23 cellular contexts compared by ENCODE assay signal in the genomic region with DNA sequence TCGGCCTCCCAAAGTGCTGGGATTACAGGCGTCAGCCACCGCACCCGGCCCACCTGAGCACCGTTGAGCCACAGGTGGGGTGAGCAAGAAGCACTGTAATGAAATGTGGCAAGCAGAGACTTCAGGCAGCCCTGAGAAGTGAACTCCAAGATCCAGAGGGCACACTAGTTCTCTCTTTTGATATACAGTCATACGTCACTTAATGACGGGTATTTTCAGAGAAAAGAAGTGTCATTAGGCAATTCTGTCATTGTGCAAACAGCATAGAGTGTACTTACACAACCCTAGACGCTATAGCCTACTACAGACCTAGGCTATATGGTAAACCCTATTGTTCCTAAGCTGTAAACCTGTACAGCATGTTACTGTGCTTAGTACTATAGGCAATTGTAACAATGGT.
"Had no signal": no experiment of that assay in that cellular context is flagged by ENCODE, and none has a peak within 500 bp of the region (broad histone marks: within the 10 kb centered on the region; RNA-seq: fewer than 3 reads in every experiment).

No MANE protein-coding gene starts in this region.

- H3K27ac ChIP-seq: breast epithelium, gastroesophageal sphincter, parathyroid adenoma, tibial nerve had no signal

- DNase-seq: activated CD4-positive, alpha-beta T cell treated with anti-CD3 and anti-CD28 coated beads for 1 hour; activated CD4-positive, alpha-beta T cell treated with anti-CD3 and anti-CD28 coated beads, Interleukin-2, amount 50 U/mL, for 1 hour; activated CD8-positive, alpha-beta memory T cell treated with anti-CD3 and anti-CD28 coated beads, Interleukin-2, amount 50 U/mL, for 4 hours; activated naive CD4-positive, alpha-beta T cell treated with Interleukin-2 at 50 U/mL for 16 hours; activated naive CD8-positive, alpha-beta T cell treated with anti-CD3 and anti-CD28 coated beads for 36 hours; activated T-cell treated with anti-CD3 and anti-CD28 coated beads, Interleukin-2, amount 50 U/mL, for 4 hours; effector memory CD8-positive, alpha-beta T cell; head of caudate nucleus; hypothalamus; left cardiac atrium; mesenchymal stem cell; nephron progenitor cell; right lobe of liver; small intestine; stimulated activated CD4-positive, alpha-beta T cell treated with anti-CD3 and anti-CD28 coated beads, Interleukin-2, amount 100 ng/mL, for 24 hours; stimulated activated naive CD8-positive, alpha-beta T cell treated with anti-CD3 and anti-CD28 coated beads, Interleukin-15, amount 100 ng/mL, for 72 hours had no signal

- H3K36me3 Mint-ChIP-seq: activated naive CD8-positive, alpha-beta T cell treated with anti-CD3 and anti-CD28 coated beads for 36 hours; stimulated activated effector memory CD8-positive, alpha-beta T cell treated with anti-CD3 and anti-CD28 coated beads, Interleukin-12 subunit alpha, Interleukin-12 subunit beta, amount 100 ng/mL, for 72 hours had no signal

- H3K4me3 ChIP-seq: breast epithelium, gastroesophageal sphincter, right lobe of liver, tibial nerve had no signal

- H3K4me1 ChIP-seq: breast epithelium, parathyroid adenoma, tibial nerve had no signal

- H3K9me3 Mint-ChIP-seq: activated naive CD8-positive, alpha-beta T cell treated with anti-CD3 and anti-CD28 coated beads for 36 hours; activated T-cell treated with anti-CD3 and anti-CD28 coated beads, Interleukin-2, amount 50 U/mL, for 4 hours; activated T-helper 2 cell treated with anti-CD3 and anti-CD28 coated beads, Interferon-gamma antibody, Interleukin-2, Interleukin-4, amounts not matched to agents 10 μg/mL and 5 μg/mL and 100 μg/mL, durations not matched to agents 14 hours and 24 hours and 36 hours; central memory CD8-positive, alpha-beta T cell; effector memory CD8-positive, alpha-beta T cell; stimulated activated effector memory CD8-positive, alpha-beta T cell treated with anti-CD3 and anti-CD28 coated beads, Interleukin-12 subunit alpha, Interleukin-12 subunit beta, amount 100 ng/mL, for 72 hours; stimulated activated naive CD8-positive, alpha-beta T cell treated with anti-CD3 and anti-CD28 coated beads, Interleukin-15, amount 100 ng/mL, for 72 hours had no signal

- H3K9me3 ChIP-seq: breast epithelium, gastroesophageal sphincter, right lobe of liver, tibial nerve had no signal

- H3K4me1 Mint-ChIP-seq: activated naive CD8-positive, alpha-beta T cell treated with anti-CD3 and anti-CD28 coated beads for 36 hours; central memory CD8-positive, alpha-beta T cell; stimulated activated effector memory CD8-positive, alpha-beta T cell treated with anti-CD3 and anti-CD28 coated beads, Interleukin-12 subunit alpha, Interleukin-12 subunit beta, amount 100 ng/mL, for 72 hours; stimulated activated naive CD8-positive, alpha-beta T cell treated with anti-CD3 and anti-CD28 coated beads, Interleukin-15, amount 100 ng/mL, for 72 hours had no signal

- H3K27me3 Mint-ChIP-seq: central memory CD8-positive, alpha-beta T cell; effector memory CD8-positive, alpha-beta T cell; stimulated activated naive CD8-positive, alpha-beta T cell treated with anti-CD3 and anti-CD28 coated beads, Interleukin-15, amount 100 ng/mL, for 72 hours had no signal

- H2AFZ ChIP-seq: parathyroid adenoma had no signal

- H3K27ac Mint-ChIP-seq: activated naive CD8-positive, alpha-beta T cell treated with anti-CD3 and anti-CD28 coated beads for 36 hours; activated T-helper 2 cell treated with anti-CD3 and anti-CD28 coated beads, Interferon-gamma antibody, Interleukin-2, Interleukin-4, amounts not matched to agents 10 μg/mL and 5 μg/mL and 100 μg/mL, durations not matched to agents 14 hours and 24 hours and 36 hours; effector memory CD8-positive, alpha-beta T cell; nephron progenitor cell; stimulated activated effector memory CD8-positive, alpha-beta T cell treated with anti-CD3 and anti-CD28 coated beads, Interleukin-12 subunit alpha, Interleukin-12 subunit beta, amount 100 ng/mL, for 72 hours; stimulated activated naive CD8-positive, alpha-beta T cell treated with anti-CD3 and anti-CD28 coated beads, Interleukin-15, amount 100 ng/mL, for 72 hours had no signal

- H3K4me3 Mint-ChIP-seq: activated naive CD8-positive, alpha-beta T cell treated with anti-CD3 and anti-CD28 coated beads for 36 hours; activated T-cell treated with anti-CD3 and anti-CD28 coated beads, Interleukin-2, amount 50 U/mL, for 4 hours; central memory CD8-positive, alpha-beta T cell; effector memory CD8-positive, alpha-beta T cell; nephron progenitor cell; stimulated activated effector memory CD8-positive, alpha-beta T cell treated with anti-CD3 and anti-CD28 coated beads, Interleukin-12 subunit alpha, Interleukin-12 subunit beta, amount 100 ng/mL, for 72 hours; stimulated activated naive CD8-positive, alpha-beta T cell treated with anti-CD3 and anti-CD28 coated beads, Interleukin-15, amount 100 ng/mL, for 72 hours had no signal

- H3K36me3 ChIP-seq: breast epithelium, gastroesophageal sphincter, right lobe of liver, tibial nerve had no signal

- ATAC-seq: activated T-cell treated with anti-CD3 and anti-CD28 coated beads, Interleukin-2, amount 50 U/mL, for 4 hours; effector memory CD8-positive, alpha-beta T cell; gastroesophageal sphincter; left cardiac atrium; stimulated activated effector memory CD8-positive, alpha-beta T cell treated with anti-CD3 and anti-CD28 coated beads, Interleukin-12 subunit alpha, Interleukin-12 subunit beta, amount 100 ng/mL, for 72 hours; stimulated activated naive CD8-positive, alpha-beta T cell treated with anti-CD3 and anti-CD28 coated beads, Interleukin-15, amount 100 ng/mL, for 72 hours had no signal

- H3K27me3 ChIP-seq: breast epithelium, gastroesophageal sphincter, right lobe of liver, tibial nerve had no signal
